In genomic region chr17:7233701-7234099, GRCh38 we compare ENCODE assay signal across 8 cellular contexts. TPM values are rescaled to one million over a fixed set of nuclear protein-coding genes. Genes with fewer than 3 reads are reported as not detected.
A peak's percentile ranks its signal among the peaks of the same experiment; 100 is the strongest.
DNase-seq lines count a peak whose midpoint lies in the region; ATAC-seq and TF ChIP-seq lines count a peak whose summit lies in the region.

No MANE protein-coding gene starts in this region.

- ATAC-seq in SK-N-SH treated with all-trans-retinoic acid at 6 μM for 48 hours (peak; percentile 39), HG03280 (IDR thresholded peaks at IDR 0.05; ENCODE audit: unreplicated experiment) (no peak)

- H3K27me3 ChIP-seq in GM23248 (replicated peaks; ENCODE audit: insufficient read depth), result no peaks in the 10 kb centered on the region

- no peaks in the 10 kb centered on the region for H3K9me2 ChIP-seq in GM23248 (ENCODE audit: insufficient read depth)

- in situ Hi-C loops in GM23248 (cut with MboI), result no loop called here

- H3K79me2 ChIP-seq in GM23248 (ENCODE audit: insufficient read depth), result peaks cover 89% of the 10 kb centered on the region

- H2AFZ ChIP-seq in GM23248, result peak overlapping the region; percentile 76

- peak overlapping the region; percentile 91 for H3K9ac ChIP-seq in GM23248

- peaks cover 22% of the 10 kb centered on the region for H3K4me1 ChIP-seq in GM23248 (ENCODE audit: insufficient read depth)

- H4K20me1 ChIP-seq in GM23248 (ENCODE audit: insufficient read depth), result no peaks in the 10 kb centered on the region; the same call in 1 of the 2 replicates

- DNase-seq in GM23248, result peak; percentile 75
- DNase-seq in foreskin fibroblast, result no peak
- DNase-seq in renal cortical epithelial cell (ENCODE audit: low read depth), result peak; percentile 13
- no peak for DNase-seq in SKM-1 (lab: John Stamatoyannopoulos, UW; ENCODE audit: unreplicated experiment)
- no peak for DNase-seq in RPMI8226
- no peak for DNase-seq in activated CD8-positive, alpha-beta memory T cell treated with anti-CD3 and anti-CD28 coated beads, Interleukin-2, amount 50 U/mL, for 48 hours

- peak overlapping the region; percentile 89 for H3K4me3 ChIP-seq in GM23248
- peak overlapping the region; percentile 68 to 71 for H3K4me3 ChIP-seq in foreskin fibroblast (ENCODE audit: low read depth in 1 of 2, low read length in 2 of 2)

- TF ChIP-seq CTCF in foreskin fibroblast (IDR thresholded peaks at IDR 0.05; ENCODE audit: low read depth, low read length), result no peak

- H3K36me3 ChIP-seq in GM23248 (ENCODE audit: low read depth), result no peaks in the 10 kb centered on the region; the same call in 1 of the 2 replicates

- H3F3A ChIP-seq in GM23248 (ENCODE audit: insufficient read depth), result peaks cover 36% of the 10 kb centered on the region

- peak overlapping the region; percentile 95 for H3K4me2 ChIP-seq in GM23248 (ENCODE audit: unreplicated experiment)

- H3K27ac ChIP-seq in GM23248, result peak overlapping the region; percentile 77

- H3K9me3 ChIP-seq in GM23248 (ENCODE audit: low read depth), result no peaks in the 10 kb centered on the region

- WGBS in GM23248 (ENCODE audit: low coverage in 1 of 2, low lambda C conversion rate in 2 of 2, missing lambda C conversion rate in 2 of 2), 2 experiments, result 1% methylated on average over 9 of the region's 9 CpGs

TF ChIP-seq in SK-N-SH treated with all-trans-retinoic acid at 6 μM for 48 hours, 23 proteins besides CTCF, POLR2A, EP300 and RAD21:
- no peak for TF ChIP-seq ZNF8 (CRISPR knock-in tag; IDR thresholded peaks at IDR 0.05)
- TF ChIP-seq CSDC2 (CRISPR knock-in tag; IDR thresholded peaks at IDR 0.05), result no peak
- TF ChIP-seq OSR1 (CRISPR knock-in tag; IDR thresholded peaks at IDR 0.05), result no peak
- no peak for TF ChIP-seq TCF4 (CRISPR knock-in tag; IDR thresholded peaks at IDR 0.05; ENCODE audit: borderline replicate concordance)
- no peak for TF ChIP-seq ESRRG (CRISPR knock-in tag; IDR thresholded peaks at IDR 0.05)
- no peak for TF ChIP-seq POU6F1 (CRISPR knock-in tag; IDR thresholded peaks at IDR 0.05; ENCODE audit: borderline replicate concordance, low read depth)
- no peak for TF ChIP-seq ARNTL (CRISPR knock-in tag; IDR thresholded peaks at IDR 0.05; ENCODE audit: borderline replicate concordance, low read depth)
- TF ChIP-seq CSRNP3 (CRISPR knock-in tag; IDR thresholded peaks at IDR 0.05), result no peak

RNA-seq across cellular contexts. Expression of gene DVL2, which starts 0.6 kb away (rescaled TPM):
- total RNA-seq in GM23248 (2014; rRNA removed; shearing (Covaris generic)), result 41.2 and 45.8 TPM in 2 replicates
- polyA plus RNA-seq in GM23248 (2016; fragmentation: Nextera tagmentation; extraction: Ambion mirVana), result 18.9 and 19.5 TPM in 2 replicates
- total RNA-seq in renal cortical epithelial cell, result 26.4 and 47.5 TPM in 2 replicates

RNA-seq across cellular contexts. Expression of gene PHF23, which starts 5.6 kb away (rescaled TPM):
- 32.0 and 42.6 TPM in 2 replicates for total RNA-seq in GM23248 (2014; rRNA removed; shearing (Covaris generic))
- 40.7 and 45.6 TPM in 2 replicates for polyA plus RNA-seq in GM23248 (2016; fragmentation: Nextera tagmentation; extraction: Ambion mirVana)
- total RNA-seq in renal cortical epithelial cell, result 41.2 and 50.7 TPM in 2 replicates

RNA-seq across cellular contexts. Expression of gene GABARAP, which starts 8.5 kb away (rescaled TPM):
- total RNA-seq in GM23248 (2014; rRNA removed; shearing (Covaris generic)), result 152 and 355 TPM in 2 replicates
- polyA plus RNA-seq in GM23248 (2016; fragmentation: Nextera tagmentation; extraction: Ambion mirVana), result 845 and 847 TPM in 2 replicates
- 137 and 148 TPM in 2 replicates for total RNA-seq in renal cortical epithelial cell

RNA-seq across cellular contexts. Expression of gene ACADVL, which starts 14.0 kb away (rescaled TPM):
- total RNA-seq in GM23248 (2014; rRNA removed; shearing (Covaris generic)), result 453 and 600 TPM in 2 replicates
- 386 and 441 TPM in 2 replicates for polyA plus RNA-seq in GM23248 (2016; fragmentation: Nextera tagmentation; extraction: Ambion mirVana)
- 307 and 382 TPM in 2 replicates for total RNA-seq in renal cortical epithelial cell

RNA-seq across cellular contexts. Expression of gene DLG4, which starts 14.1 kb away (rescaled TPM):
- total RNA-seq in GM23248 (2014; rRNA removed; shearing (Covaris generic)), result 13.1 and 23.8 TPM in 2 replicates
- 1.3 and 1.9 TPM in 2 replicates for polyA plus RNA-seq in GM23248 (2016; fragmentation: Nextera tagmentation; extraction: Ambion mirVana)
- 2.1 and 22.2 TPM in 2 replicates for total RNA-seq in renal cortical epithelial cell

Comparison
In these comparisons a context has a peak if more than half of its experiments do, and no peak if none do; other contexts are left out.
1. DNase-seq: peak in GM23248 (single experiment) and renal cortical epithelial cell (single experiment); none in foreskin fibroblast (0 of 2), SKM-1 (single experiment), RPMI8226 (single experiment) and activated CD8-positive, alpha-beta memory T cell treated with anti-CD3 and anti-CD28 coated beads, Interleukin-2, amount 50 U/mL, for 48 hours (single experiment).